In genomic region chr9:4864234-4864661, GRCh38 we compare ENCODE assay signal across 18 cellular contexts.
"Had no signal": no experiment of that assay in that cellular context is flagged by ENCODE, and none has a peak within 500 bp of the region (broad histone marks: within the 10 kb centered on the region; RNA-seq: fewer than 3 reads in every experiment).

No MANE protein-coding gene starts in this region.

- ATAC-seq: activated CD8-positive, alpha-beta memory T cell treated with anti-CD3 and anti-CD28 coated beads, Interleukin-2, amount 10 ng/mL, durations not matched to agents 7 days and 5 days; activated naive CD4-positive, alpha-beta T cell treated with anti-CD3 and anti-CD28 coated beads, Interleukin-2, amount 50 U/mL, for 72 hours; body of pancreas; left lobe of liver; natural killer cell treated with Interleukin-12 subunit alpha and Interleukin-12 subunit beta and Interleukin-15 and Interleukin-18, amount 100 ng/mL, for 72 hours; right lobe of liver; stimulated activated naive CD8-positive, alpha-beta T cell treated with anti-CD3 and anti-CD28 coated beads, Interleukin-15, amount 100 ng/mL, for 72 hours; T-cell had no signal

- H3K9me3 Mint-ChIP-seq: activated CD4-positive, alpha-beta memory T cell treated with anti-CD3 and anti-CD28 coated beads for 36 hours; activated naive CD4-positive, alpha-beta T cell treated with anti-CD3 and anti-CD28 coated beads, Interleukin-2, amount 50 U/mL, for 72 hours; natural killer cell treated with Interleukin-12 subunit alpha and Interleukin-12 subunit beta and Interleukin-15 and Interleukin-18, amount 100 ng/mL, for 72 hours; stimulated activated naive CD8-positive, alpha-beta T cell treated with anti-CD3 and anti-CD28 coated beads, Interleukin-15, amount 100 ng/mL, for 72 hours; T-cell had no signal

- DNase-seq: activated CD4-positive, alpha-beta memory T cell treated with anti-CD3 and anti-CD28 coated beads for 36 hours; activated CD4-positive, alpha-beta T cell treated with anti-CD3 and anti-CD28 coated beads for 1 hour; activated CD8-positive, alpha-beta memory T cell treated with anti-CD3 and anti-CD28 coated beads, Interleukin-2, amount 10 ng/mL, durations not matched to agents 7 days and 5 days; activated T-cell treated with anti-CD3 and anti-CD28 coated beads, Interleukin-2, amount 50 U/mL, for 1 hour; body of pancreas; central memory CD4-positive, alpha-beta T cell; colonic mucosa; islet precursor cell; mesendoderm; right lobe of liver; stimulated activated naive CD8-positive, alpha-beta T cell treated with anti-CD3 and anti-CD28 coated beads, Interleukin-15, amount 100 ng/mL, for 72 hours; T-cell; testis had no signal

- H3K4me3 Mint-ChIP-seq: activated CD4-positive, alpha-beta memory T cell treated with anti-CD3 and anti-CD28 coated beads for 36 hours; activated CD8-positive, alpha-beta memory T cell treated with anti-CD3 and anti-CD28 coated beads, Interleukin-2, amount 10 ng/mL, durations not matched to agents 7 days and 5 days; natural killer cell treated with Interleukin-12 subunit alpha and Interleukin-12 subunit beta and Interleukin-15 and Interleukin-18, amount 100 ng/mL, for 72 hours; stimulated activated naive CD8-positive, alpha-beta T cell treated with anti-CD3 and anti-CD28 coated beads, Interleukin-15, amount 100 ng/mL, for 72 hours; T-cell had no signal

- H3K4me3 ChIP-seq: body of pancreas, colonic mucosa, esophagus muscularis mucosa, right lobe of liver, testis, vagina had no signal

- H3K36me3 ChIP-seq: colonic mucosa had no signal

- H3K4me1 ChIP-seq: body of pancreas, colonic mucosa, vagina had no signal

- H3K27me3 ChIP-seq: body of pancreas, colonic mucosa, esophagus muscularis mucosa, right lobe of liver, testis, vagina had no signal

- H3K36me3 Mint-ChIP-seq: natural killer cell treated with Interleukin-12 subunit alpha and Interleukin-12 subunit beta and Interleukin-15 and Interleukin-18, amount 100 ng/mL, for 72 hours had no signal

- H3K27ac ChIP-seq: body of pancreas, colonic mucosa, esophagus muscularis mucosa, right lobe of liver, vagina had no signal

- H3K27me3 Mint-ChIP-seq: activated CD4-positive, alpha-beta memory T cell treated with anti-CD3 and anti-CD28 coated beads for 36 hours; activated CD8-positive, alpha-beta memory T cell treated with anti-CD3 and anti-CD28 coated beads, Interleukin-2, amount 10 ng/mL, durations not matched to agents 7 days and 5 days; natural killer cell treated with Interleukin-12 subunit alpha and Interleukin-12 subunit beta and Interleukin-15 and Interleukin-18, amount 100 ng/mL, for 72 hours; stimulated activated naive CD8-positive, alpha-beta T cell treated with anti-CD3 and anti-CD28 coated beads, Interleukin-15, amount 100 ng/mL, for 72 hours; T-cell had no signal

- H3K9me3 ChIP-seq: body of pancreas, colonic mucosa, esophagus muscularis mucosa, right lobe of liver, testis, vagina had no signal

- H3K27ac Mint-ChIP-seq: activated CD4-positive, alpha-beta memory T cell treated with anti-CD3 and anti-CD28 coated beads for 36 hours; activated CD8-positive, alpha-beta memory T cell treated with anti-CD3 and anti-CD28 coated beads, Interleukin-2, amount 10 ng/mL, durations not matched to agents 7 days and 5 days; natural killer cell treated with Interleukin-12 subunit alpha and Interleukin-12 subunit beta and Interleukin-15 and Interleukin-18, amount 100 ng/mL, for 72 hours; T-cell had no signal
